In genomic region chr3:56187051-56187450, GRCh38 we compare ENCODE assay signal across 22 cellular contexts.
"Had no signal": no experiment of that assay in that cellular context is flagged by ENCODE, and none has a peak within 500 bp of the region (broad histone marks: within the 10 kb centered on the region; RNA-seq: fewer than 3 reads in every experiment).

No MANE protein-coding gene starts in this region.

- H3K4me1 ChIP-seq: esophagus muscularis mucosa, foreskin keratinocyte, gastroesophageal sphincter, heart left ventricle, left lung, lower lobe of right lung had no signal

- DNase-seq: dermis blood vessel endothelial cell; dorsolateral prefrontal cortex; effector CD4-positive, alpha-beta T cell; effector memory CD4-positive, alpha-beta T cell; foreskin keratinocyte; heart left ventricle; hypothalamus; immature natural killer cell; islet precursor cell; kidney; kidney glomerular epithelial cell; left colon; left lung; left ventricle myocardium superior; lower lobe of right lung; mesendoderm; midbrain; naive thymus-derived CD4-positive, alpha-beta T cell had no signal

- ATAC-seq: foreskin keratinocyte; gastroesophageal sphincter; heart left ventricle; left colon; left lung; left ventricle myocardium superior; lower lobe of right lung; naive thymus-derived CD4-positive, alpha-beta T cell had no signal

- H3K36me3 ChIP-seq: esophagus muscularis mucosa, gastroesophageal sphincter, heart left ventricle, left lung, lower lobe of right lung had no signal

- H3K9me3 ChIP-seq: esophagus muscularis mucosa, gastroesophageal sphincter, heart left ventricle, left lung, lower lobe of right lung had no signal

- H3K4me3 ChIP-seq: coronary artery, dorsolateral prefrontal cortex, esophagus muscularis mucosa, gastroesophageal sphincter, heart left ventricle, hepatocyte, left lung, lower lobe of right lung had no signal

- H2AFZ ChIP-seq: hepatocyte had no signal

- H3K4me2 ChIP-seq: hepatocyte had no signal

- H3K27ac ChIP-seq: coronary artery, esophagus muscularis mucosa, foreskin keratinocyte, gastroesophageal sphincter, heart left ventricle, hepatocyte, left lung, lower lobe of right lung had no signal

- H3K27me3 ChIP-seq: dorsolateral prefrontal cortex, esophagus muscularis mucosa, foreskin keratinocyte, gastroesophageal sphincter, heart left ventricle, hepatocyte, left lung had no signal
